ENCODE assay signal across 1 cellular context in the genomic region with DNA sequence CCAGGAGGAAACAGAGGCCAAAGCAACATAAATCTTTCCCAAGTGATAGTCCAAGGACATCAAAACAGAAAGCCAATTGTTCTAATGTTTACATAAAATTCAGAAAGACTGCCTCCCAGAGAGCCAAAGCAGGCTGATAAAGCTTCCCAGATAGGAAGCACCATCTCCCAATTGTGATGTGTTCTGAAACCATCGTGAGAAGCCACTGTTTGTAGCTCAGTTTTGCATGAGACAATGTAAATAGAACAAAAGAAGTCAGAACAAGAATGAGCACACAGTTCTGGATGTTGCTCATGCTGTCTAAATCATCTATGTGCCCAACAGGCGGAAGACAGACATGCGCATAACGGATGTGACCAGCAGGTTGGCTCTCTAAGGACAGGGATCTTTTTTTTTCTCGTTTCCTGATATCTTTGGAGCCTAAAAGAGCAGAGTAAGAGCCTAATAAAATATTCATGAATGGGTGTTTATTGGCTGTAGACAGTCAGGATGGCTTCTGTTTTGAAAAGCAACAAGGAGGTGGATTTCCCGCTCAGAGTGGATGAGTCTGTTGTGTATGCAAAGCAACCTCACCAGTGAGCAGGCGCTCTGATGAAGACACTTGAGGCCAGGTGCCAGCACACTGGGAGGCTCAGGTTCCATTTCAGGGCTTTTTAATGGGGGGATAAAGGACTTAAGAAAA.
TF ChIP-seq lines count a peak whose summit lies in the region.

No MANE protein-coding gene starts in this region.

TF ChIP-seq in GM23338, 12 proteins besides CTCF, POLR2A, EP300 and RAD21 (continued from another document):
- TF ChIP-seq, protein P1, sequence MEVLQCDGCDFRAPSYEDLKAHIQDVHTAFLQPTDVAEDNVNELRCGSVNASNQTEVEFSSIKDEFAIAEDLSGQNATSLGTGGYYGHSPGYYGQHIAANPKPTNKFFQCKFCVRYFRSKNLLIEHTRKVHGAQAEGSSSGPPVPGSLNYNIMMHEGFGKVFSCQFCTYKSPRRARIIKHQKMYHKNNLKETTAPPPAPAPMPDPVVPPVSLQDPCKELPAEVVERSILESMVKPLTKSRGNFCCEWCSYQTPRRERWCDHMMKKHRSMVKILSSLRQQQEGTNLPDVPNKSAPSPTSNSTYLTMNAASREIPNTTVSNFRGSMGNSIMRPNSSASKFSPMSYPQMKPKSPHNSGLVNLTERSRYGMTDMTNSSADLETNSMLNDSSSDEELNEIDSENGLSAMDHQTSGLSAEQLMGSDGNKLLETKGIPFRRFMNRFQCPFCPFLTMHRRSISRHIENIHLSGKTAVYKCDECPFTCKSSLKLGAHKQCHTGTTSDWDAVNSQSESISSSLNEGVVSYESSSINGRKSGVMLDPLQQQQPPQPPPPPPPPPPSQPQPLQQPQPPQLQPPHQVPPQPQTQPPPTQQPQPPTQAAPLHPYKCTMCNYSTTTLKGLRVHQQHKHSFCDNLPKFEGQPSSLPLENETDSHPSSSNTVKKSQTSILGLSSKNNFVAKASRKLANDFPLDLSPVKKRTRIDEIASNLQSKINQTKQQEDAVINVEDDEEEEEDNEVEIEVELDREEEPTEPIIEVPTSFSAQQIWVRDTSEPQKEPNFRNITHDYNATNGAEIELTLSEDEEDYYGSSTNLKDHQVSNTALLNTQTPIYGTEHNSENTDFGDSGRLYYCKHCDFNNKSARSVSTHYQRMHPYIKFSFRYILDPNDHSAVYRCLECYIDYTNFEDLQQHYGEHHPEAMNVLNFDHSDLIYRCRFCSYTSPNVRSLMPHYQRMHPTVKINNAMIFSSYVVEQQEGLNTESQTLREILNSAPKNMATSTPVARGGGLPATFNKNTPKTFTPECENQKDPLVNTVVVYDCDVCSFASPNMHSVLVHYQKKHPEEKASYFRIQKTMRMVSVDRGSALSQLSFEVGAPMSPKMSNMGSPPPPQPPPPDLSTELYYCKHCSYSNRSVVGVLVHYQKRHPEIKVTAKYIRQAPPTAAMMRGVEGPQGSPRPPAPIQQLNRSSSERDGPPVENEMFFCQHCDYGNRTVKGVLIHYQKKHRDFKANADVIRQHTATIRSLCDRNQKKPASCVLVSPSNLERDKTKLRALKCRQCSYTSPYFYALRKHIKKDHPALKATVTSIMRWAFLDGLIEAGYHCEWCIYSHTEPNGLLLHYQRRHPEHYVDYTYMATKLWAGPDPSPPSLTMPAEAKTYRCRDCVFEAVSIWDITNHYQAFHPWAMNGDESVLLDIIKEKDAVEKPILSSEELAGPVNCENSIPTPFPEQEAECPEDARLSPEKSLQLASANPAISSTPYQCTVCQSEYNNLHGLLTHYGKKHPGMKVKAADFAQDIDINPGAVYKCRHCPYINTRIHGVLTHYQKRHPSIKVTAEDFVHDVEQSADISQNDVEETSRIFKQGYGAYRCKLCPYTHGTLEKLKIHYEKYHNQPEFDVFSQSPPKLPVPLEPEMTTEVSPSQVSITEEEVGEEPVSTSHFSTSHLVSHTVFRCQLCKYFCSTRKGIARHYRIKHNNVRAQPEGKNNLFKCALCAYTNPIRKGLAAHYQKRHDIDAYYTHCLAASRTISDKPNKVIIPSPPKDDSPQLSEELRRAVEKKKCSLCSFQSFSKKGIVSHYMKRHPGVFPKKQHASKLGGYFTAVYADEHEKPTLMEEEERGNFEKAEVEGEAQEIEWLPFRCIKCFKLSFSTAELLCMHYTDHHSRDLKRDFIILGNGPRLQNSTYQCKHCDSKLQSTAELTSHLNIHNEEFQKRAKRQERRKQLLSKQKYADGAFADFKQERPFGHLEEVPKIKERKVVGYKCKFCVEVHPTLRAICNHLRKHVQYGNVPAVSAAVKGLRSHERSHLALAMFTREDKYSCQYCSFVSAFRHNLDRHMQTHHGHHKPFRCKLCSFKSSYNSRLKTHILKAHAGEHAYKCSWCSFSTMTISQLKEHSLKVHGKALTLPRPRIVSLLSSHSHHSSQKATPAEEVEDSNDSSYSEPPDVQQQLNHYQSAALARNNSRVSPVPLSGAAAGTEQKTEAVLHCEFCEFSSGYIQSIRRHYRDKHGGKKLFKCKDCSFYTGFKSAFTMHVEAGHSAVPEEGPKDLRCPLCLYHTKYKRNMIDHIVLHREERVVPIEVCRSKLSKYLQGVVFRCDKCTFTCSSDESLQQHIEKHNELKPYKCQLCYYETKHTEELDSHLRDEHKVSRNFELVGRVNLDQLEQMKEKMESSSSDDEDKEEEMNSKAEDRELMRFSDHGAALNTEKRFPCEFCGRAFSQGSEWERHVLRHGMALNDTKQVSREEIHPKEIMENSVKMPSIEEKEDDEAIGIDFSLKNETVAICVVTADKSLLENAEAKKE (CRISPR knock-in tag; IDR thresholded peaks at IDR 0.05) = peak; percentile 97
- TF ChIP-seq ZNF331 (CRISPR knock-in tag; IDR thresholded peaks at IDR 0.05; ENCODE audit: low read depth) (no peak), CREB1 (CRISPR knock-in tag; IDR thresholded peaks at IDR 0.05; ENCODE audit: low read depth) (no peak; the same call in 1 of the 2 replicates), NANOG (IDR thresholded peaks at IDR 0.05; ENCODE audit: borderline replicate concordance) (peak; percentile 11), ZNF114 (CRISPR knock-in tag; IDR thresholded peaks at IDR 0.05) (no peak), JUNB (IDR thresholded peaks at IDR 0.05; ENCODE audit: unreplicated experiment) (no peak)
- TF ChIP-seq, protein P2, sequence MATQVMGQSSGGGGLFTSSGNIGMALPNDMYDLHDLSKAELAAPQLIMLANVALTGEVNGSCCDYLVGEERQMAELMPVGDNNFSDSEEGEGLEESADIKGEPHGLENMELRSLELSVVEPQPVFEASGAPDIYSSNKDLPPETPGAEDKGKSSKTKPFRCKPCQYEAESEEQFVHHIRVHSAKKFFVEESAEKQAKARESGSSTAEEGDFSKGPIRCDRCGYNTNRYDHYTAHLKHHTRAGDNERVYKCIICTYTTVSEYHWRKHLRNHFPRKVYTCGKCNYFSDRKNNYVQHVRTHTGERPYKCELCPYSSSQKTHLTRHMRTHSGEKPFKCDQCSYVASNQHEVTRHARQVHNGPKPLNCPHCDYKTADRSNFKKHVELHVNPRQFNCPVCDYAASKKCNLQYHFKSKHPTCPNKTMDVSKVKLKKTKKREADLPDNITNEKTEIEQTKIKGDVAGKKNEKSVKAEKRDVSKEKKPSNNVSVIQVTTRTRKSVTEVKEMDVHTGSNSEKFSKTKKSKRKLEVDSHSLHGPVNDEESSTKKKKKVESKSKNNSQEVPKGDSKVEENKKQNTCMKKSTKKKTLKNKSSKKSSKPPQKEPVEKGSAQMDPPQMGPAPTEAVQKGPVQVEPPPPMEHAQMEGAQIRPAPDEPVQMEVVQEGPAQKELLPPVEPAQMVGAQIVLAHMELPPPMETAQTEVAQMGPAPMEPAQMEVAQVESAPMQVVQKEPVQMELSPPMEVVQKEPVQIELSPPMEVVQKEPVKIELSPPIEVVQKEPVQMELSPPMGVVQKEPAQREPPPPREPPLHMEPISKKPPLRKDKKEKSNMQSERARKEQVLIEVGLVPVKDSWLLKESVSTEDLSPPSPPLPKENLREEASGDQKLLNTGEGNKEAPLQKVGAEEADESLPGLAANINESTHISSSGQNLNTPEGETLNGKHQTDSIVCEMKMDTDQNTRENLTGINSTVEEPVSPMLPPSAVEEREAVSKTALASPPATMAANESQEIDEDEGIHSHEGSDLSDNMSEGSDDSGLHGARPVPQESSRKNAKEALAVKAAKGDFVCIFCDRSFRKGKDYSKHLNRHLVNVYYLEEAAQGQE (IDR thresholded peaks at IDR 0.05; ENCODE audit: unreplicated experiment) = no peak
